In the genomic region with DNA sequence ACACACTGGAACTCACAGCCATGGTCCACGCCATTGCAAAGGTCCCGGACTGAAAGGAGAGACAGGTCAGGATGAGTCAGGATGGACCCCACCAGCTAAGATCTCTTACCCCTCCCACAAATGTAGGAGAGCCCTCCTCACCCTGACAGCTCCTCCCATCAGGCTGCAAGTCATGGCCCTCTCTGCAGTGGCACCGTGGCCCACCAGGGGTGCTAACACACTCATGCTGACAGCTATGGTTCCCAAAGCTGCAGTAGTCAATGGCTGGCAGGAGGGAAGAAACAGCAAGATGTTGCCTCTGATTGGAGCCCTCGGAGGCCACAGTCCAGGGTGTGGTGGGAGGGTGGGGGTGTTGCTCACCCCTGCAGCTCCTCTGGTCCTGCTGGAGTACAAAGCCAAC, we compare ENCODE assay signal across 1 cellular context.
TF ChIP-seq lines count a peak whose summit lies in the region.

No MANE protein-coding gene starts in this region.

TF ChIP-seq in IMR-90, 13 proteins besides CTCF, POLR2A, EP300 and RAD21:
- TF ChIP-seq FOS (IDR thresholded peaks at IDR 0.05; ENCODE audit: low read depth, low read length) (no peak), CEBPB (IDR thresholded peaks at IDR 0.05; ENCODE audit: low read depth, low read length) (no peak)
- TF ChIP-seq, protein P1, sequence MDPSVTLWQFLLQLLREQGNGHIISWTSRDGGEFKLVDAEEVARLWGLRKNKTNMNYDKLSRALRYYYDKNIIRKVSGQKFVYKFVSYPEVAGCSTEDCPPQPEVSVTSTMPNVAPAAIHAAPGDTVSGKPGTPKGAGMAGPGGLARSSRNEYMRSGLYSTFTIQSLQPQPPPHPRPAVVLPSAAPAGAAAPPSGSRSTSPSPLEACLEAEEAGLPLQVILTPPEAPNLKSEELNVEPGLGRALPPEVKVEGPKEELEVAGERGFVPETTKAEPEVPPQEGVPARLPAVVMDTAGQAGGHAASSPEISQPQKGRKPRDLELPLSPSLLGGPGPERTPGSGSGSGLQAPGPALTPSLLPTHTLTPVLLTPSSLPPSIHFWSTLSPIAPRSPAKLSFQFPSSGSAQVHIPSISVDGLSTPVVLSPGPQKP (IDR thresholded peaks at IDR 0.05; ENCODE audit: borderline replicate concordance, low read depth, low read length) = no peak
